27 cellular contexts compared by ENCODE assay signal in the genomic region with DNA sequence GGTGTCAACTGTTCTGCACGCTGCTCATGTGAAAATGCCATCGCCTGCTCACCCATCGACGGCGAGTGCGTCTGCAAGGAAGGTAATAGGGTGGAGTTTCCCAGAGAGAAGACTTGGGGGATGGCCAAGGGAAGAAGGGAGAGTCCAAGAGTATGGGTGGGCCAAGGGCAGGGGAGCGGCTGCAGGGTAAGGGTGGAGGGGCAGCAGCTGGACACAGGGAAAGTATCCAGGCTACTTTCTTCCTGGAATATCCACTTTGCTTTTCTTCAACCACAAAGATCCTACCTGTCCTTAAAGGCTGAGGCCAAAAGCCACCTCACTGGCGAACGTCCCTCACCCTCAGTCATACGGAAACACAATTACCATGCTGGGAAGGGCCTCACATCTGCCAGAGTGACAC. TPM values are rescaled to one million over a fixed set of nuclear protein-coding genes. Genes with fewer than 3 reads are reported as not detected.
"Had no signal": no experiment of that assay in that cellular context is flagged by ENCODE, and none has a peak within 500 bp of the region (broad histone marks: within the 10 kb centered on the region; RNA-seq: fewer than 3 reads in every experiment).

No MANE protein-coding gene starts in this region.

- H3K4me3 ChIP-seq: coronary artery, dorsolateral prefrontal cortex, heart right ventricle, lower lobe of right lung, right atrium auricular region, thoracic aorta, transverse colon had no signal

- H3K9me3 Mint-ChIP-seq: memory B cell, nephron progenitor cell had no signal

- H3K36me3 ChIP-seq: transverse colon had no signal

- H3K9me3 ChIP-seq: heart right ventricle, left ventricle myocardium inferior, lower lobe of right lung, right atrium auricular region, stomach, thoracic aorta, transverse colon had no signal

- H3K27ac ChIP-seq: coronary artery, dorsolateral prefrontal cortex, heart right ventricle, left ventricle myocardium inferior, lower lobe of right lung, right atrium auricular region, stomach, thoracic aorta, transverse colon had no signal

- ATAC-seq: heart right ventricle, left cardiac atrium, lower lobe of right lung had no signal

- H3K4me3 Mint-ChIP-seq: memory B cell, nephron progenitor cell had no signal

- DNase-seq: dorsolateral prefrontal cortex; effector CD8-positive, alpha-beta T cell; heart right ventricle; hypothalamus; islet precursor cell; left cardiac atrium; left ventricle myocardium inferior; midbrain; nephron progenitor cell; small intestine; stimulated activated CD4-positive, alpha-beta T cell treated with anti-CD3 and anti-CD28 coated beads, Interleukin-12 subunit alpha, Interleukin-12 subunit beta, amount 100 ng/mL, for 4 hours; stimulated activated naive CD4-positive, alpha-beta T cell; stomach; substantia nigra; transverse colon had no signal

- FAIRE-seq: frontal cortex, small intestine had no signal

- H3K36me3 Mint-ChIP-seq: memory B cell had no signal

- H3K27ac Mint-ChIP-seq: memory B cell, nephron progenitor cell had no signal

- H3K27me3 ChIP-seq: right atrium auricular region had no signal

RNA-seq across cellular contexts. Expression of gene LRRC71, which starts 11.5 kb away (rescaled TPM):
- total RNA-seq: chondrocyte, esophagus mucosa, fibroblast of lung, frontal cortex, left cardiac atrium, right atrium auricular region, thoracic aorta had no signal
- polyA plus RNA-seq: urinary bladder had no signal

RNA-seq across cellular contexts. Expression of gene NTRK1, which starts 48.3 kb away (rescaled TPM):
- total RNA-seq: chondrocyte, fibroblast of lung, osteocyte had no signal
- polyA plus RNA-seq: fibroblast of lung had no signal

RNA-seq across cellular contexts. Expression of gene INSRR, which starts 50.0 kb away (rescaled TPM):
- total RNA-seq: chondrocyte, esophagus mucosa, fibroblast of lung, glomerular endothelial cell, lower lobe of right lung, right atrium auricular region, thoracic aorta, transverse colon had no signal
- polyA plus RNA-seq: fibroblast of lung had no signal
